In the genomic region with DNA sequence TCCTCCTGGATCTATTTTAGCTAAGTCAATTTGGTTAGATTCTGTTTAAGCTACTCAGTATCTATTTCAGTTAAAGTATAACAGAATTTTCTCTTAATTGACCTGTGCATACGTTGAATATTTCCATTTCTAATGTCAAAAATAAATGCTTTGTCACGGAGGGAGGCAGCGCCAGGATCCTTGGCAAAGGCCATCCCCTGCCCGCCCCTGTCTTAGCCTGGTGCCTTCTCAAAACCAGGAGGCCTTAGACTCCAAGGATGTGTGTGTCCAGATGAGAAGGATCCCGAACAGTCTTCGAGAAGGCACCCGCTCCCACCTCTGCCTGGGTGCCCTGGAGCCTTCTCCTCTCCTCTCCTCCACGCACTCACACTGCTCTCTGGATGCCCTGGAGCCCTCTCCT, we compare ENCODE assay signal across 27 cellular contexts. TPM values are rescaled to one million over a fixed set of nuclear protein-coding genes. Genes with fewer than 3 reads are reported as not detected.
"Had no signal": no experiment of that assay in that cellular context is flagged by ENCODE, and none has a peak within 500 bp of the region (broad histone marks: within the 10 kb centered on the region; RNA-seq: fewer than 3 reads in every experiment).

No MANE protein-coding gene starts in this region.

- H3K36me3 ChIP-seq: colonic mucosa, esophagus squamous epithelium, left ventricle myocardium inferior, stomach, upper lobe of right lung had no signal

- H3K9me3 ChIP-seq: body of pancreas, colonic mucosa, esophagus squamous epithelium, left ventricle myocardium inferior, mucosa of descending colon, stomach, thyroid gland, upper lobe of right lung had no signal

- H3K27me3 ChIP-seq: body of pancreas, colonic mucosa, thyroid gland, upper lobe of right lung had no signal

- DNase-seq: activated CD4-positive, alpha-beta T cell treated with anti-CD3 and anti-CD28 coated beads for 4 hours; activated CD4-positive, alpha-beta T cell treated with anti-CD3 and anti-CD28 coated beads, Interleukin-2, amount 50 U/mL, for 4 hours; activated naive CD4-positive, alpha-beta T cell; activated T-cell treated with anti-CD3 and anti-CD28 coated beads for 4 hours; activated T-cell treated with anti-CD3 and anti-CD28 coated beads, Interleukin-2, amount 50 U/mL, for 72 hours; body of pancreas; cerebellar nuclear complex; effector CD8-positive, alpha-beta T cell; esophagus squamous epithelium; foreskin melanocyte; left ventricle myocardium inferior; stimulated activated CD4-positive, alpha-beta T cell treated with anti-CD3 and anti-CD28 coated beads, Interleukin-4, amount 100 ng/mL, for 24 hours; stomach; thyroid gland; upper lobe of right lung had no signal

- H3K4me1 ChIP-seq: body of pancreas, colonic mucosa, left ventricle myocardium inferior, thyroid gland, upper lobe of right lung had no signal

- H3K4me3 Mint-ChIP-seq: activated T-cell treated with anti-CD3 and anti-CD28 coated beads, Interleukin-2, amount 50 U/mL, for 72 hours; natural killer cell treated with Interleukin-12 subunit alpha and Interleukin-12 subunit beta and Interleukin-15 and Interleukin-18, amount 100 ng/mL, for 72 hours; stimulated activated effector memory CD8-positive, alpha-beta T cell treated with anti-CD3 and anti-CD28 coated beads, Interleukin-12 subunit alpha, Interleukin-12 subunit beta, amount 100 ng/mL, for 72 hours; T-helper 2 cell treated with Interferon-gamma antibody and Interleukin-4, amounts not matched to agents 5 μg/mL and 100 μg/mL, for 36 hours had no signal

- H3K4me1 Mint-ChIP-seq: stimulated activated effector memory CD8-positive, alpha-beta T cell treated with anti-CD3 and anti-CD28 coated beads, Interleukin-12 subunit alpha, Interleukin-12 subunit beta, amount 100 ng/mL, for 72 hours had no signal

- FAIRE-seq: endometrium, islet of Langerhans had no signal

- H3K9me3 Mint-ChIP-seq: activated naive CD4-positive, alpha-beta T cell treated with anti-CD3 and anti-CD28 coated beads, Interleukin-2, amount 50 U/mL, for 72 hours; activated T-cell treated with anti-CD3 and anti-CD28 coated beads, Interleukin-2, amount 50 U/mL, for 72 hours; natural killer cell treated with Interleukin-12 subunit alpha and Interleukin-12 subunit beta and Interleukin-15 and Interleukin-18, amount 100 ng/mL, for 72 hours; stimulated activated effector memory CD8-positive, alpha-beta T cell treated with anti-CD3 and anti-CD28 coated beads, Interleukin-12 subunit alpha, Interleukin-12 subunit beta, amount 100 ng/mL, for 72 hours; T-helper 2 cell treated with Interferon-gamma antibody and Interleukin-4, amounts not matched to agents 5 μg/mL and 100 μg/mL, for 36 hours had no signal

- ATAC-seq: activated naive CD4-positive, alpha-beta T cell treated with anti-CD3 and anti-CD28 coated beads, Interleukin-2, amount 50 U/mL, for 72 hours; activated T-cell treated with anti-CD3 and anti-CD28 coated beads, Interleukin-2, amount 50 U/mL, for 72 hours; body of pancreas; sciatic nerve; stimulated activated effector memory CD8-positive, alpha-beta T cell treated with anti-CD3 and anti-CD28 coated beads, Interleukin-12 subunit alpha, Interleukin-12 subunit beta, amount 100 ng/mL, for 72 hours had no signal

- H3K36me3 Mint-ChIP-seq: activated naive CD4-positive, alpha-beta T cell treated with anti-CD3 and anti-CD28 coated beads, Interleukin-2, amount 50 U/mL, for 72 hours; natural killer cell treated with Interleukin-12 subunit alpha and Interleukin-12 subunit beta and Interleukin-15 and Interleukin-18, amount 100 ng/mL, for 72 hours; stimulated activated effector memory CD8-positive, alpha-beta T cell treated with anti-CD3 and anti-CD28 coated beads, Interleukin-12 subunit alpha, Interleukin-12 subunit beta, amount 100 ng/mL, for 72 hours had no signal

- H3K4me3 ChIP-seq: body of pancreas, colonic mucosa, esophagus squamous epithelium, left ventricle myocardium inferior, mucosa of descending colon, skin epidermis, stomach, thyroid gland, upper lobe of right lung had no signal

- H3K27ac Mint-ChIP-seq: activated T-cell treated with anti-CD3 and anti-CD28 coated beads, Interleukin-2, amount 50 U/mL, for 72 hours; natural killer cell treated with Interleukin-12 subunit alpha and Interleukin-12 subunit beta and Interleukin-15 and Interleukin-18, amount 100 ng/mL, for 72 hours; stimulated activated effector memory CD8-positive, alpha-beta T cell treated with anti-CD3 and anti-CD28 coated beads, Interleukin-12 subunit alpha, Interleukin-12 subunit beta, amount 100 ng/mL, for 72 hours; T-helper 2 cell treated with Interferon-gamma antibody and Interleukin-4, amounts not matched to agents 5 μg/mL and 100 μg/mL, for 36 hours had no signal

- H3K27ac ChIP-seq: body of pancreas, epithelial cell of prostate, left ventricle myocardium inferior, stomach, thyroid gland, upper lobe of right lung had no signal

RNA-seq across cellular contexts. Expression of a gene that starts 22.4 kb away (rescaled TPM):
- total RNA-seq: activated naive CD4-positive, alpha-beta T cell treated with anti-CD3 and anti-CD28 coated beads, Interleukin-2, amount 50 U/mL, for 72 hours; myocyte; natural killer cell treated with Interleukin-12 subunit alpha and Interleukin-12 subunit beta and Interleukin-15 and Interleukin-18, amount 100 ng/mL, for 72 hours had no signal
